Comparison of ENCODE assay signal across 21 cellular contexts in genomic region chr2:141379965-141380624, GRCh38.
"Had no signal": no experiment of that assay in that cellular context is flagged by ENCODE, and none has a peak within 500 bp of the region (broad histone marks: within the 10 kb centered on the region; RNA-seq: fewer than 3 reads in every experiment).

No MANE protein-coding gene starts in this region.

- H3K36me3 ChIP-seq: heart left ventricle, tibial nerve, vagina had no signal

- H3K4me1 Mint-ChIP-seq: naive thymus-derived CD8-positive, alpha-beta T cell had no signal

- ATAC-seq: heart left ventricle; left cardiac atrium; naive thymus-derived CD8-positive, alpha-beta T cell; right cardiac atrium had no signal

- H3K27me3 ChIP-seq: heart left ventricle, tibial nerve, vagina had no signal

- DNase-seq: activated CD4-positive, CD25-positive, alpha-beta regulatory T cell treated with anti-CD3 and anti-CD28 coated beads, Interleukin-2, amount 50 U/mL, for 72 hours; activated naive CD4-positive, alpha-beta T cell treated with anti-CD3 and anti-CD28 coated beads for 36 hours; activated T-cell treated with anti-CD3 and anti-CD28 coated beads, Interleukin-2, amount 50 U/mL, for 1 hour; heart left ventricle; left cardiac atrium; mammary epithelial cell; naive thymus-derived CD8-positive, alpha-beta T cell; nucleus accumbens; posterior cingulate gyrus; right cardiac atrium; small intestine; stimulated activated CD4-positive, alpha-beta T cell treated with anti-CD3 and anti-CD28 coated beads, Interleukin-4, amount 100 ng/mL, for 24 hours; stimulated activated naive CD4-positive, alpha-beta T cell treated with Interleukin-2 at 50 U/mL for 16 hours; substantia nigra had no signal

- H3K4me3 Mint-ChIP-seq: activated naive CD4-positive, alpha-beta T cell treated with anti-CD3 and anti-CD28 coated beads for 36 hours; naive thymus-derived CD8-positive, alpha-beta T cell had no signal

- H3K27ac Mint-ChIP-seq: activated naive CD4-positive, alpha-beta T cell treated with anti-CD3 and anti-CD28 coated beads for 36 hours; activated T-helper 2 cell treated with anti-CD3 and anti-CD28 coated beads, Interferon-gamma antibody, Interleukin-2, Interleukin-4, amounts not matched to agents 10 μg/mL and 5 μg/mL and 100 μg/mL, durations not matched to agents 14 hours and 24 hours and 36 hours; naive thymus-derived CD8-positive, alpha-beta T cell had no signal

- H3K36me3 Mint-ChIP-seq: naive thymus-derived CD8-positive, alpha-beta T cell had no signal

- H3K4me1 ChIP-seq: heart left ventricle, tibial nerve, vagina had no signal

- H3K27ac ChIP-seq: epithelial cell of prostate, heart left ventricle, tibial nerve, vagina had no signal

- H3K27me3 Mint-ChIP-seq: naive thymus-derived CD8-positive, alpha-beta T cell had no signal

- H3K4me3 ChIP-seq: heart left ventricle, tibial nerve, vagina had no signal

- FAIRE-seq: astrocyte, bronchial epithelial cell, frontal cortex, small intestine had no signal

- H3K9me3 ChIP-seq: tibial nerve, vagina had no signal
